ENCODE assay signal across 8 cellular contexts in the genomic region with DNA sequence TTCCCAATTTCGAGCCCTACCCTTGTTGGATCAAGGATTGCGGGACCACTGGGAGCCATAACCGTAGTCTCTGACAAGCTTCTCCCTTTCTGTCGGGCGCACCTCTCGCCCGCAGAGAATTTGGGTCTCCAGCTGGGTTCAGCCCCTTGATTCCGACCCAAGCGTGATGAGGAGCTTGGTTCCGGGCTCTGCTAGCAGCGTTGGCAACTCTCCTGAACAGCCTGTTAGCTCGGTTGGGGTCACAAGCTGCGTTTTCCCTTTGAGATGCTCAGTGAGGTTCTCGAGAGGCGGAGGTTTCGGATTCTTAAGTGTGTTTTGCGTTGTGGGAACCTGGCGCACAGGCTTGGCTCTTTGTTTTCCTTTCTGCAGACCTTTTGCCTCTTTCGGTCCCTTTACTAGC. TPM values are rescaled to one million over a fixed set of nuclear protein-coding genes. Genes with fewer than 3 reads are reported as not detected.
DNase-seq lines count a peak whose midpoint lies in the region; ATAC-seq and TF ChIP-seq lines count a peak whose summit lies in the region.

No MANE protein-coding gene starts in this region.

- ATAC-seq in aorta (ENCODE audit: low FRiP score) (no peak), GM18517 (IDR thresholded peaks at IDR 0.05; ENCODE audit: unreplicated experiment) (no peak)

- H3K9me3 ChIP-seq in mesodermal cell (ENCODE audit: control insufficient read depth, low read length): no peaks in the 10 kb centered on the region
- H3K9me3 ChIP-seq in aorta (ENCODE audit: control insufficient read depth, low read length): no peaks in the 10 kb centered on the region

- DNase-seq in NCI-H2107 treated with DMSO at 0.1 percent for 48 hours (lab: John Stamatoyannopoulos, UW; ENCODE audit: unreplicated experiment) (peak; percentile 4), NCI-H2107 (lab: John Stamatoyannopoulos, UW) (no peak), RPMI7951 (ENCODE audit: low read depth) (peak; percentile 9), coronary artery (ENCODE audit: low spot score) (no peak), aorta (no peak), medulla oblongata (ENCODE audit: extremely low spot score) (no peak)

- H3K4me3 ChIP-seq in coronary artery (peak overlapping the region; percentile 100), mesodermal cell (ENCODE audit: extremely low read depth, insufficient read depth, low read length, poor library complexity, severe bottlenecking) (peak overlapping the region; percentile 99), aorta (ENCODE audit: low read length in 2 of 2) (peak overlapping the region; percentile 67 to 96)

- 3 to 5% methylated on average over 15 to 16 of the region's 19 CpGs for WGBS in mesodermal cell (ENCODE audit: insufficient coverage in 2 of 2), 2 experiments
- 0% methylated on average over 19 of the region's 19 CpGs for WGBS in aorta, 2 donors

- intact Hi-C loops in aorta (cut with DNase I): loop anchor here (5.0 kb wide), 1 partner anchor 39 kb away; a partner anchor contains a TSS

- peaks cover 39% of the 10 kb centered on the region for H3K36me3 ChIP-seq in mesodermal cell (ENCODE audit: control insufficient read depth, insufficient read depth, low read length)
- peaks cover 0 to 5% of the 10 kb centered on the region in 2 donors for H3K36me3 ChIP-seq in aorta (ENCODE audit: control insufficient read depth in 1 of 2, insufficient read depth in 2 of 2, low read length in 1 of 2)

- H3K27ac ChIP-seq in coronary artery (peak overlapping the region; percentile 85 to 91), mesodermal cell (ENCODE audit: low read depth, low read length, severe bottlenecking) (peak overlapping the region; percentile 26), aorta (ENCODE audit: low read depth in 1 of 2, low read length in 2 of 2) (peak overlapping the region; percentile 9 to 49)

- H3K4me1 ChIP-seq in mesodermal cell (ENCODE audit: control insufficient read depth, insufficient read depth, low read length, poor library complexity, severe bottlenecking) (peaks cover 10% of the 10 kb centered on the region), aorta (ENCODE audit: control insufficient read depth in 1 of 2, insufficient read depth in 2 of 2, low read length in 2 of 2) (no peaks in the 10 kb centered on the region)

- no peak for TF ChIP-seq CTCF in coronary artery (IDR thresholded peaks at IDR 0.05)

- H3K27me3 ChIP-seq in aorta (ENCODE audit: control insufficient read depth in 1 of 2, insufficient read depth in 2 of 2, low read length in 1 of 2): no peaks in the 10 kb centered on the region

RNA-seq across cellular contexts. Expression of a gene that starts 0.7 kb away (rescaled TPM):
- 8.7 and 8.8 TPM in 2 replicates for total RNA-seq in RPMI7951 (2014; rRNA removed; shearing (Covaris generic))
- polyA plus RNA-seq in mesodermal cell (2013, experiment 1 of 2): 17.8 TPM
- polyA plus RNA-seq in mesodermal cell (2013, experiment 2 of 2): 15.6 TPM
- 10 to 100 TPM; 30.4 to 31.2 TPM for total RNA-seq in aorta
- 10 to 100 TPM in 1 of 2 donors, 1 to 10 TPM in 1; 7.9 to 10.8 TPM for polyA plus RNA-seq in aorta

RNA-seq across cellular contexts. Expression of a gene that starts 37.5 kb away (rescaled TPM):
- 3.4 and 3.8 TPM in 2 replicates for total RNA-seq in RPMI7951 (2014; rRNA removed; shearing (Covaris generic))
- polyA plus RNA-seq in mesodermal cell (2013, experiment 1 of 2): 16.6 TPM
- polyA plus RNA-seq in mesodermal cell (2013, experiment 2 of 2): 19.4 TPM
- total RNA-seq in aorta: 1 to 10 TPM; 7.9 to 9.9 TPM
- polyA plus RNA-seq in aorta: 1 to 10 TPM; 5.4 to 9.2 TPM

RNA-seq across cellular contexts. Expression of a gene that starts 37.8 kb away (rescaled TPM):
- 42.3 and 50.7 TPM in 2 replicates for total RNA-seq in RPMI7951 (2014; rRNA removed; shearing (Covaris generic))
- polyA plus RNA-seq in mesodermal cell (2013, experiment 1 of 2): 45.4 TPM
- 41.6 TPM for polyA plus RNA-seq in mesodermal cell (2013, experiment 2 of 2)
- 10 to 100 TPM; 72.3 to 87.7 TPM for total RNA-seq in aorta
- polyA plus RNA-seq in aorta: 10 to 100 TPM; 12.4 to 24.1 TPM

RNA-seq across cellular contexts. Expression of a gene that starts 48.9 kb away (rescaled TPM):
- total RNA-seq in RPMI7951 (2014; rRNA removed; shearing (Covaris generic)): 160 and 186 TPM in 2 replicates
- polyA plus RNA-seq in mesodermal cell (2013, experiment 1 of 2): 274 TPM
- 263 TPM for polyA plus RNA-seq in mesodermal cell (2013, experiment 2 of 2)
- 100 to 1,000 TPM; 152 to 202 TPM for total RNA-seq in aorta
- 100 to 1,000 TPM in 1 of 2 donors, 10 to 100 TPM in 1; 52.5 to 150 TPM for polyA plus RNA-seq in aorta

Comparison
In these comparisons a context has a peak if more than half of its experiments do, and no peak if none do; other contexts are left out.
1. DNase-seq: peak in NCI-H2107 treated with DMSO at 0.1 percent for 48 hours (single experiment) and RPMI7951 (single experiment); none in NCI-H2107 (single experiment), coronary artery (single experiment), aorta (0 of 2) and medulla oblongata (single experiment).
2. H3K27ac ChIP-seq: peak in every context shown above with its lines; median percentile 88 in coronary artery; 29 in aorta; 26 in mesodermal cell.
3. Peak in every context shown above with its lines, with median percentiles within 50 percentile points of each other: H3K4me3 ChIP-seq.